Comparison of ENCODE assay signal across 1 cellular context in genomic region chr7:130131964-130132875, GRCh38.
A peak's percentile ranks its signal among the peaks of the same experiment; 100 is the strongest.
TF ChIP-seq lines count a peak whose summit lies in the region.

No MANE protein-coding gene starts in this region.

TF ChIP-seq in K562, 482 proteins besides CTCF, POLR2A, EP300 and RAD21 (continued from another document and continues in another):
- no peak for TF ChIP-seq HMGN3 (IDR thresholded peaks at IDR 0.05; ENCODE audit: borderline replicate concordance, extremely low read depth, insufficient read length, low read depth, low read length)
- peak; percentile 19 for TF ChIP-seq MEIS2 (IDR thresholded peaks at IDR 0.05; ENCODE audit: partially characterized antibody)
- no peak for TF ChIP-seq NONO (IDR thresholded peaks at IDR 0.05; ENCODE audit: low read depth in 2 of 2, low read length in 1 of 2)
- TF ChIP-seq ARID2 (IDR thresholded peaks at IDR 0.05): peak; percentile 33; the same call in 1 of the 2 replicates
- no peak for TF ChIP-seq ZNF778 (CRISPR knock-in tag; IDR thresholded peaks at IDR 0.05)
- no peak for TF ChIP-seq HDGF (IDR thresholded peaks at IDR 0.05)
- TF ChIP-seq NFIX (CRISPR knock-in tag; IDR thresholded peaks at IDR 0.05; ENCODE audit: low read depth): no peak
- TF ChIP-seq TCF15 (CRISPR knock-in tag; IDR thresholded peaks at IDR 0.05): no peak
- TF ChIP-seq HDAC1 (IDR thresholded peaks at IDR 0.05): peak; percentile 88 to 97
- no peak for TF ChIP-seq MEF2D (tag; conservative IDR thresholded peaks at IDR 0.05; ENCODE audit: low read depth)
- TF ChIP-seq CHCHD3 (CRISPR knock-in tag; IDR thresholded peaks at IDR 0.05): no peak
- no peak for TF ChIP-seq ZNF232 (CRISPR knock-in tag; IDR thresholded peaks at IDR 0.05)
- TF ChIP-seq ARNT (IDR thresholded peaks at IDR 0.05): 0 out of 4 replicates have a peak, but pooled peaks have one; percentile 29 to 57
- peak; percentile 83 for TF ChIP-seq NFIC (IDR thresholded peaks at IDR 0.05)
- no peak for TF ChIP-seq E2F3 (CRISPR knock-in tag; IDR thresholded peaks at IDR 0.05)
- TF ChIP-seq MYNN (IDR thresholded peaks at IDR 0.05): peak; percentile 54; the same call in 1 of the 2 replicates
- TF ChIP-seq MYNN (CRISPR knock-in tag; IDR thresholded peaks at IDR 0.05): no peak
- TF ChIP-seq MLLT1 (IDR thresholded peaks at IDR 0.05): 0 out of 4 replicates have a peak, but pooled peaks of 1 of the 2 experiments have one; percentile 3
- no peak for TF ChIP-seq LCOR (CRISPR knock-in tag; IDR thresholded peaks at IDR 0.05)
- no peak for TF ChIP-seq NR4A1 (CRISPR knock-in tag; IDR thresholded peaks at IDR 0.05)
- peak; percentile 39; the same call in 1 of the 2 replicates for TF ChIP-seq NR4A1 (tag; IDR thresholded peaks at IDR 0.05)
- no peak for TF ChIP-seq CBX8 (IDR thresholded peaks at IDR 0.05; ENCODE audit: borderline replicate concordance, extremely low read depth, low read depth, low read length, poor library complexity, severe bottlenecking)
- no peak for TF ChIP-seq ETV6 (IDR thresholded peaks at IDR 0.05; ENCODE audit: borderline replicate concordance in 1 of 2, low read depth in 2 of 2, low read length in 1 of 2)
- no peak for TF ChIP-seq ETV6 (CRISPR knock-in tag; IDR thresholded peaks at IDR 0.05; ENCODE audit: borderline replicate concordance)
- TF ChIP-seq PHF8 (IDR thresholded peaks at IDR 0.05; ENCODE audit: borderline replicate concordance, low read length): no peak
- no peak for TF ChIP-seq FOXJ3 (CRISPR knock-in tag; IDR thresholded peaks at IDR 0.05)
- TF ChIP-seq GTF2F1 (IDR thresholded peaks at IDR 0.05; ENCODE audit: low read depth, low read length): 0 out of 2 replicates have a peak, but pooled peaks have one; percentile 65
- TF ChIP-seq ZMIZ1 (IDR thresholded peaks at IDR 0.05; ENCODE audit: low read depth in 2 of 2, low read length in 2 of 2): no peak
- no peak for TF ChIP-seq ZNF316 (IDR thresholded peaks at IDR 0.05)
- no peak for TF ChIP-seq SNRNP70 (optimal IDR thresholded peaks at IDR 0.05; ENCODE audit: low read depth, low read length)
- no peak for TF ChIP-seq FOXJ2 (tag; IDR thresholded peaks at IDR 0.05)
- no peak for TF ChIP-seq E2F4 (CRISPR knock-in tag; IDR thresholded peaks at IDR 0.05; ENCODE audit: low read depth)
- TF ChIP-seq TBL1XR1 (IDR thresholded peaks at IDR 0.05; ENCODE audit: low read length in 2 of 2): peak; percentile 75 to 83
- TF ChIP-seq TEAD4 (IDR thresholded peaks at IDR 0.05; ENCODE audit: low read length): peak; percentile 93; the same call in 1 of the 2 replicates
- no peak for TF ChIP-seq TEAD4 (CRISPR knock-in tag; IDR thresholded peaks at IDR 0.05; ENCODE audit: borderline replicate concordance)
- TF ChIP-seq THAP7 (CRISPR knock-in tag; IDR thresholded peaks at IDR 0.05): no peak
- no peak for TF ChIP-seq BHLHE40 (IDR thresholded peaks at IDR 0.05; ENCODE audit: low read length)
- no peak for TF ChIP-seq ZBED1 (IDR thresholded peaks at IDR 0.05)
- TF ChIP-seq HDAC3 (IDR thresholded peaks at IDR 0.05; ENCODE audit: borderline replicate concordance, partially characterized antibody): peak; percentile 69
- no peak for TF ChIP-seq SMARCC2 (IDR thresholded peaks at IDR 0.05; ENCODE audit: low read depth)
- no peak for TF ChIP-seq HMBOX1 (IDR thresholded peaks at IDR 0.05)
- no peak for TF ChIP-seq SAFB2 (IDR thresholded peaks at IDR 0.05; ENCODE audit: borderline replicate concordance, low read depth, low read length, severe bottlenecking)
- 0 out of 2 replicates have a peak, but pooled peaks have one; percentile 17 for TF ChIP-seq TRIM28 (IDR thresholded peaks at IDR 0.05)
- TF ChIP-seq GTF3C2 (IDR thresholded peaks at IDR 0.05; ENCODE audit: borderline replicate concordance, extremely low read depth, insufficient read length): no peak
- TF ChIP-seq THRB (CRISPR knock-in tag; conservative IDR thresholded peaks at IDR 0.05): no peak
- TF ChIP-seq ZBTB43 (CRISPR knock-in tag; IDR thresholded peaks at IDR 0.05): no peak
- TF ChIP-seq BRF1 (IDR thresholded peaks at IDR 0.05; ENCODE audit: borderline replicate concordance, extremely low read depth, insufficient read length): no peak
- TF ChIP-seq KAT7 (CRISPR knock-in tag; IDR thresholded peaks at IDR 0.05; ENCODE audit: borderline replicate concordance): peak; percentile 64; the same call in 1 of the 2 replicates
- TF ChIP-seq KLF6 (CRISPR knock-in tag; IDR thresholded peaks at IDR 0.05; ENCODE audit: borderline replicate concordance): no peak
- peak in 1 of 2 experiments; percentile 44; a peak in 1 of 3 replicates for TF ChIP-seq CBX3 (IDR thresholded peaks at IDR 0.05; ENCODE audit: borderline replicate concordance in 1 of 2, low read length in 2 of 2)
- TF ChIP-seq SREBF1 (IDR thresholded peaks at IDR 0.05; ENCODE audit: borderline replicate concordance, low read depth, low read length): no peak
- TF ChIP-seq HOXB6 (CRISPR knock-in tag; IDR thresholded peaks at IDR 0.05; ENCODE audit: borderline replicate concordance): no peak
- TF ChIP-seq NR3C1 (CRISPR knock-in tag; IDR thresholded peaks at IDR 0.05): no peak
- no peak for TF ChIP-seq SIX5 (IDR thresholded peaks at IDR 0.05; ENCODE audit: borderline replicate concordance in 1 of 2, insufficient read depth in 1 of 2, low read depth in 1 of 2, low read length in 2 of 2)
- no peak for TF ChIP-seq RBM25 (IDR thresholded peaks at IDR 0.05; ENCODE audit: low read depth, low read length, severe bottlenecking)
- peak; percentile 34 for TF ChIP-seq MTA3 (IDR thresholded peaks at IDR 0.05; ENCODE audit: borderline replicate concordance)
- no peak for TF ChIP-seq POLR2AphosphoS2 (IDR thresholded peaks at IDR 0.05; ENCODE audit: low read length)
- TF ChIP-seq ZBTB8A (IDR thresholded peaks at IDR 0.05; ENCODE audit: partially characterized antibody): no peak
- TF ChIP-seq TCF7L2 (IDR thresholded peaks at IDR 0.05; ENCODE audit: low read depth, low read length): no peak
- no peak for TF ChIP-seq SP1 (CRISPR knock-in tag; IDR thresholded peaks at IDR 0.05)
- peak; percentile 93 for TF ChIP-seq CXXC5 (CRISPR knock-in tag; IDR thresholded peaks at IDR 0.05)
- no peak for TF ChIP-seq ZNF707 (CRISPR knock-in tag; conservative IDR thresholded peaks at IDR 0.05)
- TF ChIP-seq FOXK2 (conservative IDR thresholded peaks at IDR 0.05 in 1 of 2, IDR thresholded peaks at IDR 0.05 in 1 of 2; ENCODE audit: low read depth in 2 of 2): no peak
- no peak for TF ChIP-seq ZNF384 (IDR thresholded peaks at IDR 0.05; ENCODE audit: low read depth, low read length)
- no peak for TF ChIP-seq ZNF224 (CRISPR knock-in tag; IDR thresholded peaks at IDR 0.05)
